17 cellular contexts compared by ENCODE assay signal in genomic region chr3:32706348-32707025, GRCh38. TPM values are rescaled to one million over a fixed set of nuclear protein-coding genes. Genes with fewer than 3 reads are reported as not detected.
DNase-seq lines count a peak whose midpoint lies in the region; ATAC-seq and TF ChIP-seq lines count a peak whose summit lies in the region.
"Had no signal": no experiment of that assay in that cellular context is flagged by ENCODE, and none has a peak within 500 bp of the region (broad histone marks: within the 10 kb centered on the region; RNA-seq: fewer than 3 reads in every experiment).

No MANE protein-coding gene starts in this region.

- POLR2A ChIA-PET in CD4-positive, alpha-beta memory T cell (lab: Charles Lee; ENCODE audit: partially characterized antibody) = interaction anchor here (0.7 kb wide), 1 partner anchor 15 kb away, joined by 3 read pairs; no protein-coding TSS in a partner anchor

- peak overlapping the region in 3 of 8 donors; percentile 18 to 66 (median 49) for H3K4me3 Mint-ChIP-seq in CD4-positive, alpha-beta memory T cell
- H3K4me3 Mint-ChIP-seq: activated T-cell treated with anti-CD3 and anti-CD28 coated beads, Interleukin-2, amount 50 U/mL, for 4 hours; naive B cell had no signal

- H3K27me3 ChIP-seq in CD4-positive, alpha-beta memory T cell (ENCODE audit: insufficient read depth, low read length) = no peaks in the 10 kb centered on the region
- H3K27me3 ChIP-seq: BLaER1, body of pancreas had no signal

- CTCF ChIA-PET in CD4-positive, alpha-beta memory T cell (lab: Charles Lee; ENCODE audit: partially characterized antibody) = interaction anchor here (1.4 kb wide), 1 partner anchor 667 kb away, joined by 6 read pairs; no protein-coding TSS in a partner anchor

- H3K27ac ChIP-seq in CD4-positive, alpha-beta memory T cell (ENCODE audit: low read depth, low read length) = no peak overlapping the region
- H3K27ac ChIP-seq: BLaER1, body of pancreas had no signal

- DNase-seq in AG10803 (ENCODE audit: low read depth) (peak; percentile 5), amniotic epithelial cell (ENCODE audit: low read depth) (peak; percentile 25), kidney tubule cell (ENCODE audit: low spot score) (peak; percentile 17), NCI-H1105 (lab: John Stamatoyannopoulos, UW) (no peak), NCI-H526 treated with DMSO at 0.1 percent for 48 hours (lab: John Stamatoyannopoulos, UW) (no peak)
- no peak for DNase-seq in CD4-positive, alpha-beta memory T cell
- DNase-seq: activated CD4-positive, CD25-positive, alpha-beta regulatory T cell; activated T-cell treated with anti-CD3 and anti-CD28 coated beads, Interleukin-2, amount 50 U/mL, for 4 hours; body of pancreas; hippocampal formation; KBM-7; left colon; naive B cell; NCI-H1417 treated with DMSO at 0.1 percent for 48 hours; NK-92 treated with Interleukin-12 subunit alpha and Interleukin-12 subunit beta, amount 100 ng/mL, for 24 hours had no signal

- intact Hi-C loops in CD4-positive, alpha-beta memory T cell (cut with micrococcal nuclease) = no loop called here

- H3K27ac Mint-ChIP-seq in CD4-positive, alpha-beta memory T cell = peak overlapping the region in 5 of 7 donors; percentile 31 to 81 (median 72)
- H3K27ac Mint-ChIP-seq: naive B cell had no signal

- H3K36me3 ChIP-seq in CD4-positive, alpha-beta memory T cell (ENCODE audit: insufficient read depth, low read length) = peaks cover 12% of the 10 kb centered on the region

- H3K27me3 Mint-ChIP-seq in CD4-positive, alpha-beta memory T cell = no peaks in the 10 kb centered on the region
- H3K27me3 Mint-ChIP-seq: naive B cell had no signal

- H3K4me3 ChIP-seq in AG10803 (ENCODE audit: low read length) = no peak overlapping the region
- no peak overlapping the region for H3K4me3 ChIP-seq in CD4-positive, alpha-beta memory T cell (ENCODE audit: low read length in 2 of 2)
- H3K4me3 ChIP-seq: BLaER1, body of pancreas had no signal

- peaks cover 25% of the 10 kb centered on the region for H3K4me1 ChIP-seq in CD4-positive, alpha-beta memory T cell (ENCODE audit: insufficient read depth, low read length)
- H3K4me1 ChIP-seq: BLaER1 had no signal

- no peaks in the 10 kb centered on the region for H3K9me3 ChIP-seq in CD4-positive, alpha-beta memory T cell (ENCODE audit: control insufficient read depth in 1 of 2, low read length in 2 of 2)
- H3K9me3 ChIP-seq: BLaER1, body of pancreas had no signal

- TF ChIP-seq CTCF in AG10803 (conservative IDR thresholded peaks at IDR 0.05; ENCODE audit: low read length) = no peak

- H3K4me1 Mint-ChIP-seq in CD4-positive, alpha-beta memory T cell = peaks cover 19 to 29% (median 22%) of the 10 kb centered on the region in 4 donors

- ATAC-seq in GM19035 (IDR thresholded peaks at IDR 0.05; ENCODE audit: unreplicated experiment) = no peak
- ATAC-seq: body of pancreas, left colon had no signal

- H3K36me3 Mint-ChIP-seq in CD4-positive, alpha-beta memory T cell = peaks cover 35 to 50% of the 10 kb centered on the region in 2 donors

- H3K9me3 Mint-ChIP-seq in CD4-positive, alpha-beta memory T cell = no peaks in the 10 kb centered on the region
- H3K9me3 Mint-ChIP-seq: activated T-cell treated with anti-CD3 and anti-CD28 coated beads, Interleukin-2, amount 50 U/mL, for 4 hours; naive B cell had no signal

RNA-seq across cellular contexts. Expression of gene CNOT10, which starts 21.5 kb away (rescaled TPM):
- 10 to 100 TPM; 46.5 to 47.6 TPM for total RNA-seq in CD4-positive, alpha-beta memory T cell
- polyA plus RNA-seq in CD4-positive, alpha-beta memory T cell = 10 to 100 TPM; 33.6 to 45.5 TPM

Comparison
In these comparisons a context has a peak if more than half of its experiments do, and no peak if none do; other contexts are left out.
1. DNase-seq: peak in AG10803 (single experiment), amniotic epithelial cell (single experiment) and kidney tubule cell (single experiment); none in CD4-positive, alpha-beta memory T cell (0 of 5), NCI-H1105 (single experiment) and NCI-H526 treated with DMSO at 0.1 percent for 48 hours (single experiment).